1 cellular context compared by ENCODE assay signal in genomic region chr12:25025951-25026490, GRCh38.
TF ChIP-seq lines count a peak whose summit lies in the region.

No MANE protein-coding gene starts in this region.

TF ChIP-seq in GM23338, 12 proteins besides CTCF, POLR2A, EP300 and RAD21 (continued from another document):
- TF ChIP-seq ETS1 (IDR thresholded peaks at IDR 0.05), result no peak
- TF ChIP-seq ZNF331 (CRISPR knock-in tag; IDR thresholded peaks at IDR 0.05; ENCODE audit: low read depth), result no peak
